Comparison of ENCODE assay signal across 32 cellular contexts in the genomic region with DNA sequence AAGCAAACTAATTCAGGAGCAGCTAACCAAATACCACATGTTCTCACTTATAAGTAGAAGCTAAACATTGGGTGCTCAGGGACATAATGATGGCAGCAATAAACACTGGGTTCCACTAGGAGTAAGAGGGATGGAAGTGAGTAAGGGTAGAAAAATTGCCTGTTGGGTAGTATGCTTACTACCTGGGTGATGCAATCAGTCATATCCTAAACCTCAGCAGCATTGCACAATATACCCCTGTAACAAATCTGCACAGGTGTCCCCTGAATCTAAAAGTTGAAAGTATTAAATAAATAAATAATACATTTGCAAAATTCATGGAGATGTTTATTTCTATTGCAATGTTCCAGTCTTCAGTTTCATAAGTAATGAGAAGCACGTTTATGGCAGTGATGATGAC.
"Had no signal": no experiment of that assay in that cellular context is flagged by ENCODE, and none has a peak within 500 bp of the region (broad histone marks: within the 10 kb centered on the region; RNA-seq: fewer than 3 reads in every experiment).

No MANE protein-coding gene starts in this region.

- H3K36me3 ChIP-seq: brain microvascular endothelial cell, cardiac muscle cell, colonic mucosa, esophagus muscularis mucosa, WERI-Rb-1 had no signal

- H3K4me3 ChIP-seq: cardiac muscle cell, colonic mucosa, dorsolateral prefrontal cortex, esophagus muscularis mucosa had no signal

- H3K27ac ChIP-seq: brain microvascular endothelial cell, cardiac muscle cell, colonic mucosa, dorsolateral prefrontal cortex, esophagus muscularis mucosa, WERI-Rb-1 had no signal

- H3K27me3 ChIP-seq: brain microvascular endothelial cell, cardiac muscle cell, colonic mucosa, dorsolateral prefrontal cortex, esophagus muscularis mucosa had no signal

- H3K9me3 ChIP-seq: colonic mucosa had no signal

- DNase-seq: activated B cell treated with CpG ODN at 0.5 μM for 24 hours; activated CD4-positive, alpha-beta T cell treated with anti-CD3 and anti-CD28 coated beads for 48 hours; activated CD4-positive, alpha-beta T cell treated with anti-CD3 and anti-CD28 coated beads, Interleukin-2, amount 50 U/mL, for 1 hour; activated CD4-positive, alpha-beta T cell treated with anti-CD3 and anti-CD28 coated beads, Interleukin-2, amount 50 U/mL, for 48 hours; activated CD8-positive, alpha-beta memory T cell treated with anti-CD3 and anti-CD28 coated beads for 24 hours; activated CD8-positive, alpha-beta T cell treated with anti-CD3 and anti-CD28 coated beads for 36 hours; activated effector memory CD4-positive, alpha-beta T cell treated with Interleukin-2 at 50 U/mL for 16 hours; activated gamma-delta T cell treated with Interleukin-2 at 50 U/mL for 16 hours; activated naive CD4-positive, alpha-beta T cell treated with anti-CD3 and anti-CD28 coated beads, Interleukin-2, amount 50 U/mL, for 16 hours; activated naive CD4-positive, alpha-beta T cell treated with Interleukin-2 at 50 U/mL for 16 hours; activated T-cell treated with anti-CD3 and anti-CD28 coated beads, Interleukin-2, amount 50 U/mL, for 4 hours; amniotic stem cell; anterior cingulate cortex; brain microvascular endothelial cell; central memory CD4-positive, alpha-beta T cell; cerebellar nuclear complex; colonic mucosa; dorsolateral prefrontal cortex; effector memory CD4-positive, alpha-beta T cell; endodermal cell; erythroblast; foreskin melanocyte; head of caudate nucleus; T-helper 1 cell; T-helper 17 cell; T1000; WERI-Rb-1 had no signal

- FAIRE-seq: astrocyte had no signal

- H3K4me1 ChIP-seq: colonic mucosa, esophagus muscularis mucosa had no signal

- ATAC-seq: activated CD4-positive, CD25-positive, alpha-beta regulatory T cell treated with anti-CD3 and anti-CD28 coated beads, Interleukin-2, amount 50 U/mL, for 24 hours; activated CD8-positive, alpha-beta T cell treated with anti-CD3 and anti-CD28 coated beads for 36 hours; activated T-cell treated with anti-CD3 and anti-CD28 coated beads, Interleukin-2, amount 50 U/mL, for 4 hours; activated T-helper 17 cell treated with anti-CD3 and anti-CD28 coated beads, Interleukin-2, amount 50 U/mL, for 72 hours; T-helper 17 cell had no signal
